ENCODE assay signal across 19 cellular contexts in the genomic region with DNA sequence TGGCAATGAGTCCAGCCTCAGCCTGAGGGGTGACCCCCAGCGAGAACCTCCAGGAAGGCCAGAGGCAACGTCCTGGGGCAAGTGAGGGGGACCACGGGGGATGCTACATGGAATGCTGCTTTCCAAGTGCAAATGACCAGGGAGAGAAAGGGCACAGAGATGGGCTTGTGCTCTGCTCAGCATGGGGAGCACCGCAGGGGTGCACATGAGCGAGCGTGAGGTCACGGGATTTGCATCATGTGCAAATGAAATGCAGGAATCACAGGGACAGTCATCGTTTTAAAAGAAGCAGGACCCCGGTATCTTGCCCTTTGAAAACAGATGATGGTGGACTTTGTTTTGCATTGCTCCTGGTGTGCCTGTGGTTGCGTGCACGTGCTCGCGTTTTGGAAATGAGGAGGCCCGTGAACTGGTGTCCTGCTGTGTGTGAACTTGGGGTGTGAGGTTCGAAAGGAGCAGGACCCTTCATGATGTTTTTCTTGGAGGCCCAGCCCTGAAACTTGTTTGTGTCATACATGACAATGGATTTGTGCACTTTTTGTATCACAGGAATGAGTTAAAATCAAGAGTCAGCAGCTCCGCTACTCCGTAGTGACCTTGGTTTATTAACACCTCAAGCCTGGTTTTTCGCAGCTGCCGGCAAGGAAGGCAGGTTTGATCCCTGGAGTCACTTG.
A peak's percentile ranks its signal among the peaks of the same experiment; 100 is the strongest.
DNase-seq lines count a peak whose midpoint lies in the region; FAIRE-seq and TF ChIP-seq lines count a peak whose summit lies in the region.
"Had no signal": no experiment of that assay in that cellular context is flagged by ENCODE, and none has a peak within 500 bp of the region (broad histone marks: within the 10 kb centered on the region; RNA-seq: fewer than 3 reads in every experiment).

No MANE protein-coding gene starts in this region.

- no peak overlapping the region for H3K4ac ChIP-seq in H9 (ENCODE audit: low read depth, low read length)

- H3F3A ChIP-seq in neural progenitor cell (ENCODE audit: low read depth), result peaks cover 4% of the 10 kb centered on the region

- no peak overlapping the region for H4K91ac ChIP-seq in H9 (ENCODE audit: insufficient read length, low read depth, low read length)

- no peak overlapping the region for H4K5ac ChIP-seq in H9 (ENCODE audit: insufficient read length, low read depth, low read length)

- no peaks in the 10 kb centered on the region for H3K79me1 ChIP-seq in H9 (ENCODE audit: insufficient read depth, low read depth, low read length, poor library complexity, severe bottlenecking)

- H3K79me2 ChIP-seq in H9 (ENCODE audit: insufficient read depth, low read length) (no peaks in the 10 kb centered on the region), astrocyte (ENCODE audit: insufficient read depth, low read length) (no peaks in the 10 kb centered on the region), neural progenitor cell (ENCODE audit: low read depth) (no peaks in the 10 kb centered on the region)

- no peak overlapping the region for H2AK5ac ChIP-seq in H9 (ENCODE audit: insufficient read length, low read length)

- H3K9me3 ChIP-seq in BLaER1 treated with 17β-estradiol and CSF1 and Interleukin-3, amounts not matched to agents 10 nM and 100 nM (replicated peaks in 1 of 11), result peaks cover 0 to 12% (median 6%) of the 10 kb centered on the region in 11 experiments; a peak in 17 of 22 replicates
- H3K9me3 ChIP-seq in H9 (ENCODE audit: control insufficient read depth, low read depth, low read length), result no peaks in the 10 kb centered on the region
- H3K9me3 ChIP-seq in astrocyte (ENCODE audit: insufficient read depth, low read depth, low read length), result no peaks in the 10 kb centered on the region
- no peaks in the 10 kb centered on the region for H3K9me3 ChIP-seq in neural progenitor cell (ENCODE audit: low read depth)
- H3K9me3 ChIP-seq: tibial nerve had no signal

- H3K27me3 ChIP-seq in BLaER1 treated with 17β-estradiol and CSF1 and Interleukin-3, amounts not matched to agents 10 nM and 100 nM, result no peaks in the 10 kb centered on the region
- H3K27me3 ChIP-seq in H9 (ENCODE audit: insufficient read depth, low read length) (no peaks in the 10 kb centered on the region), astrocyte (ENCODE audit: insufficient read depth, low read length) (no peaks in the 10 kb centered on the region), neural progenitor cell (peaks cover 67% of the 10 kb centered on the region)
- H3K27me3 ChIP-seq: tibial nerve had no signal

- H3K4me1 Mint-ChIP-seq in H9 (peaks cover 52 to 58% of the 10 kb centered on the region in 2 experiments), astrocyte (ENCODE audit: low read depth, unreplicated experiment) (peaks cover 58% of the 10 kb centered on the region), neural progenitor cell (peaks cover 37% of the 10 kb centered on the region)

- H3K18ac ChIP-seq in H9 (ENCODE audit: insufficient read length, low read depth, low read length), result no peak overlapping the region

- peaks cover 66 to 100% (median 98%) of the 10 kb centered on the region in 10 experiments for H3K4me1 ChIP-seq in BLaER1 treated with 17β-estradiol and CSF1 and Interleukin-3, amounts not matched to agents 10 nM and 100 nM
- H3K4me1 ChIP-seq in H9 (ENCODE audit: insufficient read depth, low read length) (peaks cover 11% of the 10 kb centered on the region; the same call in 1 of the 2 replicates), astrocyte (ENCODE audit: insufficient read depth, low read length) (peaks cover 22% of the 10 kb centered on the region), neural progenitor cell (peaks cover 9% of the 10 kb centered on the region)

- H2BK20ac ChIP-seq in H9 (ENCODE audit: low read depth, low read length, poor library complexity, severe bottlenecking), result no peak overlapping the region

- H3K9me3 Mint-ChIP-seq in H9, result no peaks in the 10 kb centered on the region
- no peaks in the 10 kb centered on the region for H3K9me3 Mint-ChIP-seq in astrocyte (ENCODE audit: unreplicated experiment)
- H3K9me3 Mint-ChIP-seq in neural progenitor cell, result peaks cover 3% of the 10 kb centered on the region
- H3K9me3 Mint-ChIP-seq: activated naive CD8-positive, alpha-beta T cell treated with anti-CD3 and anti-CD28 coated beads, Interleukin-2, amount 50 U/mL, for 24 hours had no signal

- H3K27ac ChIP-seq in BLaER1 treated with 17β-estradiol and CSF1 and Interleukin-3, amounts not matched to agents 10 nM and 100 nM, result peak overlapping the region in 7 of 11 experiments; percentile 63 to 93 (median 76); a peak in 12 of 22 replicates
- H3K27ac ChIP-seq in H9 (ENCODE audit: insufficient read length, low read depth, low read length) (no peak overlapping the region), astrocyte (ENCODE audit: low read depth, low read length) (peak overlapping the region; percentile 20), neural progenitor cell (no peak overlapping the region), substantia nigra (ENCODE audit: low read depth, low read length, poor library complexity, severe bottlenecking) (no peak overlapping the region)

- peak; percentile 38 for DNase-seq in H9
- no peak for DNase-seq in astrocyte (ENCODE audit: low read depth)
- no peak for DNase-seq in neural progenitor cell (ENCODE audit: low spot score)
- DNase-seq in substantia nigra (lab: John Stamatoyannopoulos, UW), result no peak
- no peak for DNase-seq in GM03348 (ENCODE audit: low spot score)
- DNase-seq in NCI-H2196 treated with DMSO at 0.1 percent for 48 hours (lab: John Stamatoyannopoulos, UW; ENCODE audit: unreplicated experiment), result no peak
- DNase-seq: activated CD4-positive, alpha-beta T cell treated with anti-CD3 and anti-CD28 coated beads for 48 hours; activated effector memory CD4-positive, alpha-beta T cell treated with anti-CD3 and anti-CD28 coated beads, Interleukin-2, amount 50 U/mL, for 16 hours; activated naive CD8-positive, alpha-beta T cell treated with anti-CD3 and anti-CD28 coated beads, Interleukin-2, amount 50 U/mL, for 24 hours; effector CD4-positive, alpha-beta T cell; Karpas-422; NCI-H1048; NCI-H2081; NCI-H510A; stimulated activated naive CD4-positive, alpha-beta T cell had no signal

- peak overlapping the region; percentile 62 to 94 (median 88) for H3K4me2 ChIP-seq in BLaER1 treated with 17β-estradiol and CSF1 and Interleukin-3, amounts not matched to agents 10 nM and 100 nM
- H3K4me2 ChIP-seq in H9 (ENCODE audit: insufficient read depth, insufficient read length, low read length) (no peak overlapping the region), astrocyte (ENCODE audit: low read length) (peak overlapping the region; percentile 69), neural progenitor cell (no peak overlapping the region)

- H3K27me3 Mint-ChIP-seq in H9 (ENCODE audit: low read depth) (peaks cover 55% of the 10 kb centered on the region), astrocyte (ENCODE audit: low read depth, unreplicated experiment) (no peaks in the 10 kb centered on the region), neural progenitor cell (ENCODE audit: insufficient read depth, low read depth) (peaks cover 12% of the 10 kb centered on the region)
- H3K27me3 Mint-ChIP-seq: activated naive CD8-positive, alpha-beta T cell treated with anti-CD3 and anti-CD28 coated beads, Interleukin-2, amount 50 U/mL, for 24 hours had no signal

- H3K14ac ChIP-seq in H9 (ENCODE audit: insufficient read depth, low read length), result no peak overlapping the region

- H2BK5ac ChIP-seq in H9 (ENCODE audit: insufficient read length, low read length), result no peak overlapping the region

- H3K4me3 ChIP-seq in BLaER1 treated with 17β-estradiol and CSF1 and Interleukin-3, amounts not matched to agents 10 nM and 100 nM, result no peak overlapping the region
- no peak overlapping the region for H3K4me3 ChIP-seq in astrocyte (ENCODE audit: insufficient read depth, low read depth, low read length)
- H3K4me3 ChIP-seq in neural progenitor cell, result no peak overlapping the region
- H3K4me3 ChIP-seq: tibial nerve had no signal

- no peak overlapping the region for H3K56ac ChIP-seq in H9 (ENCODE audit: insufficient read length, low read depth, low read length)

- no peak overlapping the region for H3K23ac ChIP-seq in H9 (ENCODE audit: insufficient read length, low read depth, low read length)

- H3K23me2 ChIP-seq in H9 (ENCODE audit: insufficient read length, low read depth, low read length, poor library complexity, severe bottlenecking), result no peaks in the 10 kb centered on the region

- peaks cover 0 to 15% (median 0%) of the 10 kb centered on the region in 11 experiments; a peak in 5 of 22 replicates for H4K20me1 ChIP-seq in BLaER1 treated with 17β-estradiol and CSF1 and Interleukin-3, amounts not matched to agents 10 nM and 100 nM
- H4K20me1 ChIP-seq in H9 (ENCODE audit: control insufficient read depth, insufficient read depth, insufficient read length) (no peaks in the 10 kb centered on the region), astrocyte (ENCODE audit: insufficient read depth, low read length) (no peaks in the 10 kb centered on the region), neural progenitor cell (ENCODE audit: low read depth) (no peaks in the 10 kb centered on the region)

- WGBS in H9 (ENCODE audit: extremely low coverage, insufficient read length, low lambda C conversion rate), result no CpG with 5 or more reads among the region's 19 CpGs

- H4K8ac ChIP-seq in H9 (replicated peaks; ENCODE audit: insufficient read length, low read depth, low read length), result no peak overlapping the region

- H3K27ac Mint-ChIP-seq in H9, result peak overlapping the region in 2 of 3 experiments; percentile 55 to 88; a peak in 3 of 7 replicates
- peak overlapping the region; percentile 89 for H3K27ac Mint-ChIP-seq in astrocyte (ENCODE audit: unreplicated experiment)
- H3K27ac Mint-ChIP-seq in neural progenitor cell, result peak overlapping the region; percentile 69
- H3K27ac Mint-ChIP-seq: activated naive CD8-positive, alpha-beta T cell treated with anti-CD3 and anti-CD28 coated beads, Interleukin-2, amount 50 U/mL, for 24 hours had no signal

- no peak overlapping the region for H2BK15ac ChIP-seq in H9 (ENCODE audit: low read depth, low read length)

- H2BK120ac ChIP-seq in H9 (ENCODE audit: low read depth, low read length, poor library complexity, severe bottlenecking), result no peak overlapping the region

- peak overlapping the region in 1 of 11 experiments; percentile 67; a peak in 2 of 22 replicates for H3K9ac ChIP-seq in BLaER1 treated with 17β-estradiol and CSF1 and Interleukin-3, amounts not matched to agents 10 nM and 100 nM
- H3K9ac ChIP-seq in H9 (ENCODE audit: extremely low read depth, insufficient read length, low read length), result no peak overlapping the region
- peak overlapping the region; percentile 21 for H3K9ac ChIP-seq in astrocyte (ENCODE audit: low read length)
- no peak overlapping the region for H3K9ac ChIP-seq in neural progenitor cell

- H2AFZ ChIP-seq in H9 (ENCODE audit: low read length) (no peak overlapping the region), astrocyte (ENCODE audit: low read depth, low read length) (no peak overlapping the region), neural progenitor cell (replicated peaks) (no peak overlapping the region)

- FAIRE-seq in astrocyte (lab: Jason Lieb, UNC), result no peak
- FAIRE-seq: frontal cortex had no signal

- TF ChIP-seq CTCF in H9 (conservative IDR thresholded peaks at IDR 0.05) (no peak), astrocyte (IDR thresholded peaks at IDR 0.05; ENCODE audit: insufficient read depth, low read depth, low read length) (no peak), neural progenitor cell (IDR thresholded peaks at IDR 0.05) (no peak)

- peaks cover 0 to 2% (median 0%) of the 10 kb centered on the region in 3 experiments; a peak in 1 of 7 replicates for H3K36me3 Mint-ChIP-seq in H9 (ENCODE audit: insufficient read depth in 1 of 3, low read depth in 3 of 3)
- peaks cover 4% of the 10 kb centered on the region for H3K36me3 Mint-ChIP-seq in astrocyte (ENCODE audit: low read depth, unreplicated experiment)
- peaks cover 3% of the 10 kb centered on the region for H3K36me3 Mint-ChIP-seq in neural progenitor cell

- peaks cover 0 to 28% (median 6%) of the 10 kb centered on the region in 11 experiments; a peak in 12 of 22 replicates for H3K36me3 ChIP-seq in BLaER1 treated with 17β-estradiol and CSF1 and Interleukin-3, amounts not matched to agents 10 nM and 100 nM
- H3K36me3 ChIP-seq in astrocyte (ENCODE audit: insufficient read depth, low read length), result no peaks in the 10 kb centered on the region
- H3K36me3 ChIP-seq in neural progenitor cell, result no peaks in the 10 kb centered on the region
- H3K36me3 ChIP-seq: tibial nerve had no signal

- H3K4me3 Mint-ChIP-seq in H9, result peak overlapping the region; percentile 23 to 48; a peak in 4 of 5 replicates
- peak overlapping the region; percentile 61 for H3K4me3 Mint-ChIP-seq in astrocyte (ENCODE audit: unreplicated experiment)
- peak overlapping the region; percentile 39 for H3K4me3 Mint-ChIP-seq in neural progenitor cell
- H3K4me3 Mint-ChIP-seq: activated naive CD8-positive, alpha-beta T cell treated with anti-CD3 and anti-CD28 coated beads, Interleukin-2, amount 50 U/mL, for 24 hours; nephron had no signal

- H2BK12ac ChIP-seq in H9 (ENCODE audit: insufficient read length, low read depth, low read length), result no peak overlapping the region

- no peak overlapping the region for H3T11ph ChIP-seq in H9 (ENCODE audit: low read length)

Comparison
In these comparisons a context has a peak if more than half of its experiments do, and no peak if none do; other contexts are left out.
1. H3K27ac ChIP-seq: peak in BLaER1 treated with 17β-estradiol and CSF1 and Interleukin-3, amounts not matched to agents 10 nM and 100 nM (7 of 11) and astrocyte (single experiment); none in H9 (single experiment), neural progenitor cell (single experiment) and substantia nigra (single experiment).
2. H3K4me2 ChIP-seq: peak in BLaER1 treated with 17β-estradiol and CSF1 and Interleukin-3, amounts not matched to agents 10 nM and 100 nM (11 of 11) and astrocyte (single experiment); none in H9 (single experiment) and neural progenitor cell (single experiment).
3. Peak in every context shown above with its lines, with median percentiles within 50 percentile points of each other: H3K27ac Mint-ChIP-seq and H3K4me3 Mint-ChIP-seq.